Comparison of ENCODE assay signal across 1 cellular context in the genomic region with DNA sequence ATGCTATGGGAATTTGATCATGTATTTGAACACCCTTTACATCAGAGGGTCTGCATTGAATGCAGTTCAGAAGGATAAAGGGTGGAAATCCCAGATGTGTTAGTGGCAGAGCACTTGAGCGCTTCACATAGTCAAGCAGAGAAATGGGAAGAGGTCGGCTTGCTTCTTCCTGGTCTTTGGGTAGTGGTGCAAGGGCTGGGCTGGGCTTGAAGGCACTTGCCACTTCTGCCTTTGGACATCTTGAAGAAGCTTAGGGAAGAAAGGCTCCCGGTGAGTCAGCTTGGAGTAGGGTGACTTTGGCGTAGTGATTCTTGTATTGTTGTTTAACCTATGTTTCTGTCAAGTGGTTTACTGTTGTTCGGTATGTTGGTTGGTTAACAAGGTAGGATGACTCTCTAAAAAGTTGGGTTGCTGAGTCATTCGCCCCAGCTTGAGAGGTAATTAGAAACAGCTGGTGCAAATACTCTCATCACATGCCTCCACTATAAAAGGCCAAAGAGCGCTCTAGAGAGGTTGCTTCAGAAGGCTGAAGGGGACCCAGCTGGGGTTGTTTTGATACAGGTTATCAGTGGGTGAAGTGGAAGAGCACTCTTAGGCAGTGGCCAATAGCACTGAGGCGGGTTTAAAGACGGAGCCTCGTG.
TF ChIP-seq lines count a peak whose summit lies in the region.

No MANE protein-coding gene starts in this region.

TF ChIP-seq in HEK293, 187 proteins besides CTCF, POLR2A, EP300 and RAD21 (continued from another document and continues in another):
- TF ChIP-seq, protein P1, sequence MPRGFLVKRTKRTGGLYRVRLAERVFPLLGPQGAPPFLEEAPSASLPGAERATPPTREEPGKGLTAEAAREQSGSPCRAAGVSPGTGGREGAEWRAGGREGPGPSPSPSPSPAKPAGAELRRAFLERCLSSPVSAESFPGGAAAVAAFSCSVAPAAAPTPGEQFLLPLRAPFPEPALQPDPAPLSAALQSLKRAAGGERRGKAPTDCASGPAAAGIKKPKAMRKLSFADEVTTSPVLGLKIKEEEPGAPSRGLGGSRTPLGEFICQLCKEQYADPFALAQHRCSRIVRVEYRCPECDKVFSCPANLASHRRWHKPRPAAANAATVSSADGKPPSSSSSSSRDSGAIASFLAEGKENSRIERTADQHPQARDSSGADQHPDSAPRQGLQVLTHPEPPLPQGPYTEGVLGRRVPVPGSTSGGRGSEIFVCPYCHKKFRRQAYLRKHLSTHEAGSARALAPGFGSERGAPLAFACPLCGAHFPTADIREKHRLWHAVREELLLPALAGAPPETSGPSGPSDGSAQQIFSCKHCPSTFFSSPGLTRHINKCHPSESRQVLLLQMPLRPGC (tag by site-specific recombination; IDR thresholded peaks at IDR 0.05): peak; percentile 99
- TF ChIP-seq ZNF544 (tag by site-specific recombination; IDR thresholded peaks at IDR 0.05) (no peak), ZFP37 (tag by site-specific recombination; IDR thresholded peaks at IDR 0.05) (peak; percentile 84), ZNF214 (tag by site-specific recombination; IDR thresholded peaks at IDR 0.05; ENCODE audit: borderline replicate concordance) (no peak), HOXA7 (CRISPR knock-in tag; IDR thresholded peaks at IDR 0.05; ENCODE audit: borderline replicate concordance) (no peak), TRIM28 (IDR thresholded peaks at IDR 0.05; ENCODE audit: borderline replicate concordance, low read length) (peak; percentile 41; the same call in 1 of the 2 replicates), ZNF354C (tag by site-specific recombination; IDR thresholded peaks at IDR 0.05; ENCODE audit: borderline replicate concordance, low read depth) (no peak), ZNF239 (tag by site-specific recombination; IDR thresholded peaks at IDR 0.05) (no peak), ZNF292 (tag by site-specific recombination; IDR thresholded peaks at IDR 0.05; ENCODE audit: borderline replicate concordance, low read depth) (no peak), ZBTB21 (tag by site-specific recombination; IDR thresholded peaks at IDR 0.05) (peak; percentile 93), PRDM1 (tag by site-specific recombination; IDR thresholded peaks at IDR 0.05) (peak; percentile 87), ZNF24 (tag by site-specific recombination; IDR thresholded peaks at IDR 0.05) (peak; percentile 94), ZNF623 (tag by site-specific recombination; IDR thresholded peaks at IDR 0.05) (peak; percentile 50), ZNF146 (tag by site-specific recombination; IDR thresholded peaks at IDR 0.05) (peak; percentile 49), ZNF585B (tag by site-specific recombination; IDR thresholded peaks at IDR 0.05) (no peak), ZNF335 (tag by site-specific recombination; conservative IDR thresholded peaks at IDR 0.05) (peak; percentile 56), MZF1 (tag by site-specific recombination; IDR thresholded peaks at IDR 0.05; ENCODE audit: borderline replicate concordance) (no peak), ZNF423 (tag by site-specific recombination; IDR thresholded peaks at IDR 0.05) (no peak), ZNF114 (tag by site-specific recombination; IDR thresholded peaks at IDR 0.05) (no peak), ZNF174 (tag by site-specific recombination; IDR thresholded peaks at IDR 0.05) (no peak), ZIC2 (tag by site-specific recombination; IDR thresholded peaks at IDR 0.05) (peak; percentile 97), ZNF660 (tag by site-specific recombination; IDR thresholded peaks at IDR 0.05) (peak; percentile 92), ZNF658 (tag by site-specific recombination; IDR thresholded peaks at IDR 0.05) (no peak), ZNF664 (tag by site-specific recombination; IDR thresholded peaks at IDR 0.05) (no peak), YY2 (tag by site-specific recombination; IDR thresholded peaks at IDR 0.05) (no peak)
- TF ChIP-seq, protein P2, sequence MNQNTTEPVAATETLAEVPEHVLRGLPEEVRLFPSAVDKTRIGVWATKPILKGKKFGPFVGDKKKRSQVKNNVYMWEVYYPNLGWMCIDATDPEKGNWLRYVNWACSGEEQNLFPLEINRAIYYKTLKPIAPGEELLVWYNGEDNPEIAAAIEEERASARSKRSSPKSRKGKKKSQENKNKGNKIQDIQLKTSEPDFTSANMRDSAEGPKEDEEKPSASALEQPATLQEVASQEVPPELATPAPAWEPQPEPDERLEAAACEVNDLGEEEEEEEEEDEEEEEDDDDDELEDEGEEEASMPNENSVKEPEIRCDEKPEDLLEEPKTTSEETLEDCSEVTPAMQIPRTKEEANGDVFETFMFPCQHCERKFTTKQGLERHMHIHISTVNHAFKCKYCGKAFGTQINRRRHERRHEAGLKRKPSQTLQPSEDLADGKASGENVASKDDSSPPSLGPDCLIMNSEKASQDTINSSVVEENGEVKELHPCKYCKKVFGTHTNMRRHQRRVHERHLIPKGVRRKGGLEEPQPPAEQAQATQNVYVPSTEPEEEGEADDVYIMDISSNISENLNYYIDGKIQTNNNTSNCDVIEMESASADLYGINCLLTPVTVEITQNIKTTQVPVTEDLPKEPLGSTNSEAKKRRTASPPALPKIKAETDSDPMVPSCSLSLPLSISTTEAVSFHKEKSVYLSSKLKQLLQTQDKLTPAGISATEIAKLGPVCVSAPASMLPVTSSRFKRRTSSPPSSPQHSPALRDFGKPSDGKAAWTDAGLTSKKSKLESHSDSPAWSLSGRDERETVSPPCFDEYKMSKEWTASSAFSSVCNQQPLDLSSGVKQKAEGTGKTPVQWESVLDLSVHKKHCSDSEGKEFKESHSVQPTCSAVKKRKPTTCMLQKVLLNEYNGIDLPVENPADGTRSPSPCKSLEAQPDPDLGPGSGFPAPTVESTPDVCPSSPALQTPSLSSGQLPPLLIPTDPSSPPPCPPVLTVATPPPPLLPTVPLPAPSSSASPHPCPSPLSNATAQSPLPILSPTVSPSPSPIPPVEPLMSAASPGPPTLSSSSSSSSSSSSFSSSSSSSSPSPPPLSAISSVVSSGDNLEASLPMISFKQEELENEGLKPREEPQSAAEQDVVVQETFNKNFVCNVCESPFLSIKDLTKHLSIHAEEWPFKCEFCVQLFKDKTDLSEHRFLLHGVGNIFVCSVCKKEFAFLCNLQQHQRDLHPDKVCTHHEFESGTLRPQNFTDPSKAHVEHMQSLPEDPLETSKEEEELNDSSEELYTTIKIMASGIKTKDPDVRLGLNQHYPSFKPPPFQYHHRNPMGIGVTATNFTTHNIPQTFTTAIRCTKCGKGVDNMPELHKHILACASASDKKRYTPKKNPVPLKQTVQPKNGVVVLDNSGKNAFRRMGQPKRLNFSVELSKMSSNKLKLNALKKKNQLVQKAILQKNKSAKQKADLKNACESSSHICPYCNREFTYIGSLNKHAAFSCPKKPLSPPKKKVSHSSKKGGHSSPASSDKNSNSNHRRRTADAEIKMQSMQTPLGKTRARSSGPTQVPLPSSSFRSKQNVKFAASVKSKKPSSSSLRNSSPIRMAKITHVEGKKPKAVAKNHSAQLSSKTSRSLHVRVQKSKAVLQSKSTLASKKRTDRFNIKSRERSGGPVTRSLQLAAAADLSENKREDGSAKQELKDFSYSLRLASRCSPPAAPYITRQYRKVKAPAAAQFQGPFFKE (tag by site-specific recombination; IDR thresholded peaks at IDR 0.05; ENCODE audit: borderline replicate concordance): no peak
- TF ChIP-seq, protein P3, sequence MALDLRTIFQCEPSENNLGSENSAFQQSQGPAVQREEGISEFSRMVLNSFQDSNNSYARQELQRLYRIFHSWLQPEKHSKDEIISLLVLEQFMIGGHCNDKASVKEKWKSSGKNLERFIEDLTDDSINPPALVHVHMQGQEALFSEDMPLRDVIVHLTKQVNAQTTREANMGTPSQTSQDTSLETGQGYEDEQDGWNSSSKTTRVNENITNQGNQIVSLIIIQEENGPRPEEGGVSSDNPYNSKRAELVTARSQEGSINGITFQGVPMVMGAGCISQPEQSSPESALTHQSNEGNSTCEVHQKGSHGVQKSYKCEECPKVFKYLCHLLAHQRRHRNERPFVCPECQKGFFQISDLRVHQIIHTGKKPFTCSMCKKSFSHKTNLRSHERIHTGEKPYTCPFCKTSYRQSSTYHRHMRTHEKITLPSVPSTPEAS (tag by site-specific recombination; IDR thresholded peaks at IDR 0.05): 0 out of 2 replicates have a peak, but pooled peaks have one; percentile 11
- TF ChIP-seq, protein P4, sequence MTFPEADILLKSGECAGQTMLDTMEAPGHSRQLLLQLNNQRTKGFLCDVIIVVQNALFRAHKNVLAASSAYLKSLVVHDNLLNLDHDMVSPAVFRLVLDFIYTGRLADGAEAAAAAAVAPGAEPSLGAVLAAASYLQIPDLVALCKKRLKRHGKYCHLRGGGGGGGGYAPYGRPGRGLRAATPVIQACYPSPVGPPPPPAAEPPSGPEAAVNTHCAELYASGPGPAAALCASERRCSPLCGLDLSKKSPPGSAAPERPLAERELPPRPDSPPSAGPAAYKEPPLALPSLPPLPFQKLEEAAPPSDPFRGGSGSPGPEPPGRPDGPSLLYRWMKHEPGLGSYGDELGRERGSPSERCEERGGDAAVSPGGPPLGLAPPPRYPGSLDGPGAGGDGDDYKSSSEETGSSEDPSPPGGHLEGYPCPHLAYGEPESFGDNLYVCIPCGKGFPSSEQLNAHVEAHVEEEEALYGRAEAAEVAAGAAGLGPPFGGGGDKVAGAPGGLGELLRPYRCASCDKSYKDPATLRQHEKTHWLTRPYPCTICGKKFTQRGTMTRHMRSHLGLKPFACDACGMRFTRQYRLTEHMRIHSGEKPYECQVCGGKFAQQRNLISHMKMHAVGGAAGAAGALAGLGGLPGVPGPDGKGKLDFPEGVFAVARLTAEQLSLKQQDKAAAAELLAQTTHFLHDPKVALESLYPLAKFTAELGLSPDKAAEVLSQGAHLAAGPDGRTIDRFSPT (tag by site-specific recombination; IDR thresholded peaks at IDR 0.05): peak; percentile 57; the same call in 1 of the 2 replicates
- TF ChIP-seq, protein P5, sequence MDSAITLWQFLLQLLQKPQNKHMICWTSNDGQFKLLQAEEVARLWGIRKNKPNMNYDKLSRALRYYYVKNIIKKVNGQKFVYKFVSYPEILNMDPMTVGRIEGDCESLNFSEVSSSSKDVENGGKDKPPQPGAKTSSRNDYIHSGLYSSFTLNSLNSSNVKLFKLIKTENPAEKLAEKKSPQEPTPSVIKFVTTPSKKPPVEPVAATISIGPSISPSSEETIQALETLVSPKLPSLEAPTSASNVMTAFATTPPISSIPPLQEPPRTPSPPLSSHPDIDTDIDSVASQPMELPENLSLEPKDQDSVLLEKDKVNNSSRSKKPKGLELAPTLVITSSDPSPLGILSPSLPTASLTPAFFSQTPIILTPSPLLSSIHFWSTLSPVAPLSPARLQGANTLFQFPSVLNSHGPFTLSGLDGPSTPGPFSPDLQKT (IDR thresholded peaks at IDR 0.05; ENCODE audit: borderline replicate concordance, low read depth, low read length): no peak
- TF ChIP-seq, protein P6, sequence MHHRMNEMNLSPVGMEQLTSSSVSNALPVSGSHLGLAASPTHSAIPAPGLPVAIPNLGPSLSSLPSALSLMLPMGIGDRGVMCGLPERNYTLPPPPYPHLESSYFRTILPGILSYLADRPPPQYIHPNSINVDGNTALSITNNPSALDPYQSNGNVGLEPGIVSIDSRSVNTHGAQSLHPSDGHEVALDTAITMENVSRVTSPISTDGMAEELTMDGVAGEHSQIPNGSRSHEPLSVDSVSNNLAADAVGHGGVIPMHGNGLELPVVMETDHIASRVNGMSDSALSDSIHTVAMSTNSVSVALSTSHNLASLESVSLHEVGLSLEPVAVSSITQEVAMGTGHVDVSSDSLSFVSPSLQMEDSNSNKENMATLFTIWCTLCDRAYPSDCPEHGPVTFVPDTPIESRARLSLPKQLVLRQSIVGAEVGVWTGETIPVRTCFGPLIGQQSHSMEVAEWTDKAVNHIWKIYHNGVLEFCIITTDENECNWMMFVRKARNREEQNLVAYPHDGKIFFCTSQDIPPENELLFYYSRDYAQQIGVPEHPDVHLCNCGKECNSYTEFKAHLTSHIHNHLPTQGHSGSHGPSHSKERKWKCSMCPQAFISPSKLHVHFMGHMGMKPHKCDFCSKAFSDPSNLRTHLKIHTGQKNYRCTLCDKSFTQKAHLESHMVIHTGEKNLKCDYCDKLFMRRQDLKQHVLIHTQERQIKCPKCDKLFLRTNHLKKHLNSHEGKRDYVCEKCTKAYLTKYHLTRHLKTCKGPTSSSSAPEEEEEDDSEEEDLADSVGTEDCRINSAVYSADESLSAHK (tag by site-specific recombination; IDR thresholded peaks at IDR 0.05): peak; percentile 95
- TF ChIP-seq, protein P7, sequence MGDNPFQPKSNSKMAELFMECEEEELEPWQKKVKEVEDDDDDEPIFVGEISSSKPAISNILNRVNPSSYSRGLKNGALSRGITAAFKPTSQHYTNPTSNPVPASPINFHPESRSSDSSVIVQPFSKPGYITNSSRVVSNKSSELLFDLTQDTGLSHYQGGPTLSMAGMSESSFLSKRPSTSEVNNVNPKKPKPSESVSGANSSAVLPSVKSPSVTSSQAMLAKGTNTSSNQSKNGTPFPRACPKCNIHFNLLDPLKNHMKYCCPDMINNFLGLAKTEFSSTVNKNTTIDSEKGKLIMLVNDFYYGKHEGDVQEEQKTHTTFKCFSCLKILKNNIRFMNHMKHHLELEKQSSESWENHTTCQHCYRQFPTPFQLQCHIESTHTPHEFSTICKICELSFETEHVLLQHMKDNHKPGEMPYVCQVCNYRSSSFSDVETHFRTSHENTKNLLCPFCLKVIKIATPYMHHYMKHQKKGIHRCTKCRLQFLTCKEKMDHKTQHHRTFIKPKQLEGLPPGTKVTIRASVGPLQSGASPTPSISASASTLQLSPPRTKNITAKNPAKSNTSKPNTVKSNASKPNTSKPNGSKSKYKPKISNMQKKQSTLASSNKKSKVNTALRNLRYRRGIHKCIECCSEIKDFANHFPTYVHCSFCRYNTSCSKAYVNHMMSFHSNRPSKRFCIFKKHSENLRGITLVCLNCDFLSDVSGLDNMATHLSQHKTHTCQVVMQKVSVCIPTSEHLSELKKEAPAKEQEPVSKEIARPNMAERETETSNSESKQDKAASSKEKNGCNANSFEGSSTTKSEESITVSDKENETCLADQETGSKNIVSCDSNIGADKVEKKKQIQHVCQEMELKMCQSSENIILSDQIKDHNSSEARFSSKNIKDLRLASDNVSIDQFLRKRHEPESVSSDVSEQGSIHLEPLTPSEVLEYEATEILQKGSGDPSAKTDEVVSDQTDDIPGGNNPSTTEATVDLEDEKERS (tag by site-specific recombination; IDR thresholded peaks at IDR 0.05): no peak
- TF ChIP-seq, protein P8, sequence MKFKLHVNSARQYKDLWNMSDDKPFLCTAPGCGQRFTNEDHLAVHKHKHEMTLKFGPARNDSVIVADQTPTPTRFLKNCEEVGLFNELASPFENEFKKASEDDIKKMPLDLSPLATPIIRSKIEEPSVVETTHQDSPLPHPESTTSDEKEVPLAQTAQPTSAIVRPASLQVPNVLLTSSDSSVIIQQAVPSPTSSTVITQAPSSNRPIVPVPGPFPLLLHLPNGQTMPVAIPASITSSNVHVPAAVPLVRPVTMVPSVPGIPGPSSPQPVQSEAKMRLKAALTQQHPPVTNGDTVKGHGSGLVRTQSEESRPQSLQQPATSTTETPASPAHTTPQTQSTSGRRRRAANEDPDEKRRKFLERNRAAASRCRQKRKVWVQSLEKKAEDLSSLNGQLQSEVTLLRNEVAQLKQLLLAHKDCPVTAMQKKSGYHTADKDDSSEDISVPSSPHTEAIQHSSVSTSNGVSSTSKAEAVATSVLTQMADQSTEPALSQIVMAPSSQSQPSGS (tag by site-specific recombination; IDR thresholded peaks at IDR 0.05; ENCODE audit: low read depth): no peak
- TF ChIP-seq, protein P9, sequence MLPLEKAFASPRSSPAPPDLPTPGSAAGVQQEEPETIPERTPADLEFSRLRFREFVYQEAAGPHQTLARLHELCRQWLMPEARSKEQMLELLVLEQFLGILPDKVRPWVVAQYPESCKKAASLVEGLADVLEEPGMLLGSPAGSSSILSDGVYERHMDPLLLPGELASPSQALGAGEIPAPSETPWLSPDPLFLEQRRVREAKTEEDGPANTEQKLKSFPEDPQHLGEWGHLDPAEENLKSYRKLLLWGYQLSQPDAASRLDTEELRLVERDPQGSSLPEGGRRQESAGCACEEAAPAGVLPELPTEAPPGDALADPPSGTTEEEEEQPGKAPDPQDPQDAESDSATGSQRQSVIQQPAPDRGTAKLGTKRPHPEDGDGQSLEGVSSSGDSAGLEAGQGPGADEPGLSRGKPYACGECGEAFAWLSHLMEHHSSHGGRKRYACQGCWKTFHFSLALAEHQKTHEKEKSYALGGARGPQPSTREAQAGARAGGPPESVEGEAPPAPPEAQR (tag by site-specific recombination; IDR thresholded peaks at IDR 0.05): no peak
